9 cellular contexts compared by ENCODE assay signal in the genomic region with DNA sequence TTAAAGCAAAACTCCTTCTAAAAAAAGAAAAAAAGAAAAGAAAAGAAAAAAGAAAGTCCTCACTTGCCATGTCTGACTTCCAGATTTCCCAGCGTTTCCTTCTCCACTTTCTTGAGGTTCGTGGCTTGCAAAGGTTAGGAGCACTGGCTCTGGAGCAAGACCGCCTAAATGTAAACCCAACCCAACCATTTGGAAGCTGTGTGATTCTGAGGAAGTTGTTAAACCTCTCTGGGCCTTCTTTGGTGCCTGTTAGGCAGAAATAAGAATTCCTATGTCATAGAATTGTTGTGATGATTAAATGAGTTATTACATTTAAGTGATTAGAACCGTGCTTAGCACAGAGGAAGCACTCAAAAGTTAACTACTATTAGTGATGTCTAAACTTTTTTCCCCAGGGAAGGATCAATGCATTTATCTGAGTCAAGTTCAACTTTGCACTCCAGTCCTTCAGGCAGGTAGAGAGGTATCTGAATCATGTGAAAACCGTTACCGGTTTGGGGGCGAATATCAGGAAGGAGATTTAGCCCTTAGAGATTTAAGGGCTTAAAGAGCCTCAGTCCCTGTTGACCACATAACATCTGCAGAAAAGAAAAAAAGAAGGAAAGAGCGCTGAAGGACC.
DNase-seq lines count a peak whose midpoint lies in the region; ATAC-seq, FAIRE-seq and TF ChIP-seq lines count a peak whose summit lies in the region.
"Had no signal": no experiment of that assay in that cellular context is flagged by ENCODE, and none has a peak within 500 bp of the region (broad histone marks: within the 10 kb centered on the region; RNA-seq: fewer than 3 reads in every experiment).

No MANE protein-coding gene starts in this region.

- no peak for TF ChIP-seq POLR2A in esophagus muscularis mucosa (IDR thresholded peaks at IDR 0.05; ENCODE audit: low read depth)

- TF ChIP-seq EP300 in esophagus muscularis mucosa (IDR thresholded peaks at IDR 0.05), result no peak

- H3K4me1 ChIP-seq in esophagus muscularis mucosa (peaks cover 10 to 18% (median 17%) of the 10 kb centered on the region in 4 donors), skeletal muscle tissue (ENCODE audit: control insufficient read depth in 3 of 3, insufficient read depth in 3 of 3, low read length in 3 of 3) (peaks cover 15 to 31% (median 17%) of the 10 kb centered on the region in 3 donors)

- DNase-seq in esophagus muscularis mucosa (ENCODE audit: extremely low spot score) (no peak), RCC 7860 (ENCODE audit: low spot score) (no peak)
- no peak for DNase-seq in activated effector memory CD4-positive, alpha-beta T cell treated with anti-CD3 and anti-CD28 coated beads, Interleukin-2, amount 50 U/mL, for 16 hours
- DNase-seq: NCI-H446 treated with DMSO at 0.1 percent for 48 hours had no signal

- H3K27me3 ChIP-seq in esophagus muscularis mucosa (no peaks in the 10 kb centered on the region), skeletal muscle tissue (ENCODE audit: control insufficient read depth in 3 of 3, insufficient read depth in 3 of 3, low read length in 3 of 3) (no peaks in the 10 kb centered on the region)

- FAIRE-seq in RCC 7860 (lab: Jason Lieb, UNC), result no peak

- TF ChIP-seq CTCF in esophagus muscularis mucosa (IDR thresholded peaks at IDR 0.05), result no peak

- peak overlapping the region in 3 of 4 donors; percentile 15 to 63 (median 35) for H3K27ac ChIP-seq in esophagus muscularis mucosa (replicated peaks in 1 of 4)
- peak overlapping the region; percentile 42 for H3K27ac ChIP-seq in skeletal muscle tissue (ENCODE audit: low read depth, low read length)

- H3K9ac ChIP-seq in skeletal muscle tissue (ENCODE audit: low read depth in 1 of 3, low read length in 3 of 3), result peak overlapping the region in 2 of 3 donors; percentile 10 to 28

- H3K9me3 ChIP-seq in esophagus muscularis mucosa (no peaks in the 10 kb centered on the region), skeletal muscle tissue (ENCODE audit: control insufficient read depth in 3 of 3, low read length in 3 of 3) (no peaks in the 10 kb centered on the region)

- H3K36me3 ChIP-seq in esophagus muscularis mucosa (no peaks in the 10 kb centered on the region), skeletal muscle tissue (ENCODE audit: control insufficient read depth in 3 of 3, insufficient read depth in 3 of 3, low read length in 3 of 3) (no peaks in the 10 kb centered on the region)

- H3K4me3 ChIP-seq in esophagus muscularis mucosa, result peak overlapping the region; percentile 47 to 54 (median 48)
- H3K4me3 ChIP-seq in skeletal muscle tissue (ENCODE audit: low read length in 3 of 3), result peak overlapping the region in 2 of 3 donors; percentile 42 to 59

- 67% methylated on average over 8 of the region's 8 CpGs for WGBS in esophagus muscularis mucosa

- peak; percentile 5 for ATAC-seq in GM19035 (IDR thresholded peaks at IDR 0.05; ENCODE audit: unreplicated experiment)
- peak; percentile 44 for ATAC-seq in HG03354 (IDR thresholded peaks at IDR 0.05; ENCODE audit: poor library complexity, severe bottlenecking, unreplicated experiment)
- no peak for ATAC-seq in GM21619 (IDR thresholded peaks at IDR 0.05; ENCODE audit: unreplicated experiment)
- ATAC-seq in HG02840 (IDR thresholded peaks at IDR 0.05; ENCODE audit: low FRiP score, unreplicated experiment), result no peak

- intact Hi-C loops in esophagus muscularis mucosa (cut with DNase I), result no loop called here

Comparison
In these comparisons a context has a peak if more than half of its experiments do, and no peak if none do; other contexts are left out.
1. ATAC-seq: peak in GM19035 (single experiment) and HG03354 (single experiment); none in GM21619 (single experiment) and HG02840 (single experiment).